13 cellular contexts compared by ENCODE assay signal in the genomic region with DNA sequence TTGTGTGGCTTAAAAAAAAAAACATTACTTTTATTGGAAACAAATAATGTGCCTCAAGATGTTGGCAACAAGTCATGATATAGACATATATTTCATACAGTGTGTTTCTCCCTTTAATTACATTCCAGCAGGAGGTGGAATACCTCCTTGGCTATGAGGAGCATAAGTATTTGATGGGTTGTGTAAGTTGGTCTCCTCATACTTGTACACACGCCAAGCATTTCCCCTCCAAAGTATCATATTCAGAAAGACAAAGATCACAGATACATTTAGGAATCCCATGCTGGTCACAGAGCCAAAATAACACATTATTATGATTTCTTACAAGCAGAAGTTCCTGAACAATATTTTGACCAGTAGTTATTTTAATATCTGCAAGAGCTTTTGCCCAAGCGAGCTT. TPM values are rescaled to one million over a fixed set of nuclear protein-coding genes. Genes with fewer than 3 reads are reported as not detected.
DNase-seq lines count a peak whose midpoint lies in the region; ATAC-seq, FAIRE-seq and TF ChIP-seq lines count a peak whose summit lies in the region.
"Had no signal": no experiment of that assay in that cellular context is flagged by ENCODE, and none has a peak within 500 bp of the region (broad histone marks: within the 10 kb centered on the region; RNA-seq: fewer than 3 reads in every experiment).

No MANE protein-coding gene starts in this region.

- intact Hi-C loops in heart right ventricle (cut with DNase I) = loop anchor here in 8 of 10 donors (1.0 to 10.0 kb wide), 17 partner anchors 18 to 303 kb away; a partner anchor contains a TSS
- intact Hi-C loops in left cardiac atrium (cut with DNase I) = loop anchor here (2.0 to 10.0 kb wide), 3 partner anchors 83 to 251 kb away; no protein-coding TSS in a partner anchor
- intact Hi-C loops in K562 (cut with micrococcal nuclease) = loop anchor here (2.0 to 10.0 kb wide), 5 partner anchors 29 to 301 kb away; a partner anchor contains a TSS
- intact Hi-C loops in upper lobe of right lung (cut with DNase I) = no loop called here

- H3K4me2 ChIP-seq in K562 (ENCODE audit: insufficient read depth, low read length) = peak overlapping the region; percentile 100

- H3K36me3 ChIP-seq in heart right ventricle (no peaks in the 10 kb centered on the region), K562 (ENCODE audit: control insufficient read depth, insufficient read depth, low read length) (peaks cover 20% of the 10 kb centered on the region), upper lobe of right lung (no peaks in the 10 kb centered on the region)
- H3K36me3 ChIP-seq: ovary had no signal

- no peaks in the 10 kb centered on the region for H4K20me1 ChIP-seq in K562 (replicated peaks; ENCODE audit: control insufficient read depth, insufficient read depth, low read length)

- H3K4me3 Mint-ChIP-seq in memory B cell = peak overlapping the region; percentile 96

- no peak for TF ChIP-seq EP300 in K562 (IDR thresholded peaks at IDR 0.05; ENCODE audit: low read length)

- CTCF ChIA-PET in K562 (lab: Yijun Ruan, JAX; ENCODE audit: low intra/inter-chr PET ratio) = no interaction called here

- no peaks in the 10 kb centered on the region for H3K9me1 ChIP-seq in K562 (ENCODE audit: control insufficient read depth, insufficient read depth, low read length)

- H3K27ac Mint-ChIP-seq in memory B cell = peak overlapping the region; percentile 99

- no peak for FAIRE-seq in K562 (lab: Jason Lieb, UNC)

- TF ChIP-seq RAD21 in K562 (CRISPR knock-in tag; conservative IDR thresholded peaks at IDR 0.05 in 1 of 2, IDR thresholded peaks at IDR 0.05 in 1 of 2) = no peak

- POLR2A ChIA-PET in K562 (lab: Yijun Ruan, JAX) = interaction anchor here (0.6 to 1.7 kb wide), 7 partner anchors 9 to 261 kb away, joined by 3 to 12 read pairs (median 3); no protein-coding TSS in a partner anchor

- WGBS in heart right ventricle, 2 donors = 88 to 90% methylated on average over 2 of the region's 2 CpGs
- WGBS in K562 (ENCODE audit: insufficient coverage, low coverage, missing lambda C conversion rate) = 73% methylated on average over 2 of the region's 2 CpGs

- no peak overlapping the region for H3K4me3 ChIP-seq in heart right ventricle
- peak overlapping the region; percentile 79 for H3K4me3 ChIP-seq in K562
- no peak overlapping the region for H3K4me3 ChIP-seq in upper lobe of right lung
- H3K4me3 ChIP-seq: body of pancreas, ovary had no signal

- ATAC-seq in heart right ventricle (no peak), left cardiac atrium (no peak), K562 (no peak), memory B cell (ENCODE audit: low read depth) (no peak), upper lobe of right lung (no peak), GM21576 (IDR thresholded peaks at IDR 0.05; ENCODE audit: unreplicated experiment) (no peak)
- ATAC-seq: body of pancreas had no signal

- in situ Hi-C loops in K562 (cut with MboI) = no loop called here

- H3K27me3 ChIP-seq in heart right ventricle (no peaks in the 10 kb centered on the region), K562 (ENCODE audit: control insufficient read depth in 2 of 2, insufficient read depth in 2 of 2, low read length in 2 of 2) (no peaks in the 10 kb centered on the region), upper lobe of right lung (no peaks in the 10 kb centered on the region)
- H3K27me3 ChIP-seq: body of pancreas, ovary had no signal

- no peak for DNase-seq in heart right ventricle
- DNase-seq in left cardiac atrium = no peak
- DNase-seq in K562 (ENCODE audit: extremely low read depth in 1 of 4, low spot score in 3 of 4) = no peak
- DNase-seq in memory B cell (ENCODE audit: low spot score in 2 of 2) = no peak
- no peak for DNase-seq in upper lobe of right lung
- no peak for DNase-seq in cerebellar cortex (ENCODE audit: low spot score)
- no peak for DNase-seq in DMS79 (lab: John Stamatoyannopoulos, UW)
- DNase-seq: activated B cell treated with CpG ODN at 0.5 μM for 24 hours, body of pancreas, H7, MV-4-11, ovary had no signal

- no peaks in the 10 kb centered on the region for H3K36me3 Mint-ChIP-seq in memory B cell

- H3K9me3 ChIP-seq in heart right ventricle (no peaks in the 10 kb centered on the region), K562 (replicated peaks; ENCODE audit: control insufficient read depth, insufficient read depth, low read depth, low read length) (0 out of 2 replicates have a peak, but pooled peaks cover 7% of the 10 kb centered on the region), upper lobe of right lung (no peaks in the 10 kb centered on the region)
- H3K9me3 ChIP-seq: body of pancreas, ovary had no signal

- BruUV-seq in K562 (replicated peaks; lab: Mats Ljungman, UMichigan) = no TSS peak

- H3K9me3 Mint-ChIP-seq in memory B cell = no peaks in the 10 kb centered on the region
- H3K9me3 Mint-ChIP-seq: activated B cell treated with CpG ODN at 0.5 μM for 24 hours had no signal

- H3K27ac ChIP-seq in heart right ventricle = peak overlapping the region in 8 of 10 donors; percentile 48 to 97 (median 92)
- H3K27ac ChIP-seq in K562 (ENCODE audit: extremely low read depth, low read depth, low read length) = peak overlapping the region; percentile 98
- peak overlapping the region; percentile 6 for H3K27ac ChIP-seq in upper lobe of right lung

- no peaks in the 10 kb centered on the region for H3K27me3 Mint-ChIP-seq in memory B cell
- H3K27me3 Mint-ChIP-seq: activated B cell treated with CpG ODN at 0.5 μM for 24 hours had no signal

- peaks cover 32% of the 10 kb centered on the region for H3K79me2 ChIP-seq in K562 (ENCODE audit: control insufficient read depth, insufficient read depth, low read length)

- H3K4me1 ChIP-seq in heart right ventricle (peaks cover 9 to 52% (median 35%) of the 10 kb centered on the region in 9 donors), K562 (replicated peaks in 1 of 2; ENCODE audit: control insufficient read depth in 2 of 2, insufficient read depth in 2 of 2, low read length in 2 of 2) (peaks cover 31 to 37% of the 10 kb centered on the region in 2 experiments), upper lobe of right lung (peaks cover 28% of the 10 kb centered on the region)

- peaks cover 17% of the 10 kb centered on the region for H3K4me1 Mint-ChIP-seq in memory B cell

- peak overlapping the region in 1 of 2 experiments; percentile 97; a peak in 2 of 4 replicates for H3K9ac ChIP-seq in K562 (ENCODE audit: insufficient read depth in 1 of 2, low read depth in 2 of 2, low read length in 2 of 2)

- TF ChIP-seq POLR2A in K562 (conservative IDR thresholded peaks at IDR 0.05) = no peak

- TF ChIP-seq CTCF in heart right ventricle (IDR thresholded peaks at IDR 0.05) (no peak), K562 (IDR thresholded peaks at IDR 0.05 in 2 of 3, conservative IDR thresholded peaks at IDR 0.05 in 1 of 3; ENCODE audit: insufficient read depth in 2 of 3, low read depth in 1 of 3, low read length in 3 of 3) (no peak), upper lobe of right lung (IDR thresholded peaks at IDR 0.05) (no peak)

- no peak overlapping the region for H2AFZ ChIP-seq in K562 (ENCODE audit: low read depth, low read length)

TF ChIP-seq in K562, 482 proteins besides CTCF, POLR2A, EP300 and RAD21:
- TF ChIP-seq ZNF699 (CRISPR knock-in tag; IDR thresholded peaks at IDR 0.05; ENCODE audit: insufficient replicate concordance) (no peak), MAZ (CRISPR knock-in tag; conservative IDR thresholded peaks at IDR 0.05 in 1 of 2, IDR thresholded peaks at IDR 0.05 in 1 of 2) (no peak), NR2C1 (IDR thresholded peaks at IDR 0.05) (no peak), NR2C1 (tag; IDR thresholded peaks at IDR 0.05) (no peak), SMARCE1 (IDR thresholded peaks at IDR 0.05) (no peak), ZNF778 (CRISPR knock-in tag; IDR thresholded peaks at IDR 0.05) (no peak), KAT7 (CRISPR knock-in tag; IDR thresholded peaks at IDR 0.05; ENCODE audit: borderline replicate concordance) (no peak), FOXJ3 (CRISPR knock-in tag; IDR thresholded peaks at IDR 0.05) (no peak), PHF21A (IDR thresholded peaks at IDR 0.05; ENCODE audit: borderline replicate concordance, low read depth) (no peak), SMARCC2 (IDR thresholded peaks at IDR 0.05; ENCODE audit: low read depth) (no peak), MEF2A (IDR thresholded peaks at IDR 0.05; ENCODE audit: control insufficient read depth, low read depth, low read length) (no peak)

RNA-seq across cellular contexts. Expression of a gene that starts 57.8 kb away (rescaled TPM):
- 10 to 100 TPM; 50.0 to 94.2 (median 60.5) TPM for total RNA-seq in heart right ventricle
- polyA plus RNA-seq in heart right ventricle = 100 to 1,000 TPM in 1 of 2 donors, 10 to 100 TPM in 1; 42.5 to 125 TPM
- 100 to 1,000 TPM in 1 of 2 donors, 10 to 100 TPM in 1; 69.3 to 119 TPM for total RNA-seq in left cardiac atrium
- 209 and 630 TPM in 2 replicates for total RNA-seq in K562 (2011; cell fraction: chromatin; rRNA removed; ENCODE audit: low replicate concordance)
- 107 and 151 TPM in 2 replicates for total RNA-seq in K562 (2011; cell fraction: nucleolus; rRNA removed)
- total RNA-seq in K562 (2011; cell fraction: nucleoplasm; rRNA removed) = 261 and 301 TPM in 2 replicates
- 51.1 and 51.8 TPM in 2 replicates for total RNA-seq in K562 (2014; rRNA removed)
- total RNA-seq in K562 (2014; rRNA removed; fragmentation: Illumina TruSeq; extraction: Trizol) = 91.0 and 106 TPM in 2 replicates
- 68.1 and 75.0 TPM in 2 replicates for total RNA-seq in K562 (2015; rRNA removed; fragmentation: Illumina TruSeq; extraction: Trizol)
- 91.7 and 100 TPM in 2 replicates for total RNA-seq in K562 (2021)
- polyA plus RNA-seq in K562 (2011; rRNA removed) = 164 and 229 TPM in 2 replicates
- 131 and 284 TPM in 2 replicates for polyA plus RNA-seq in K562 (2011; cell fraction: cytosol; rRNA removed)
- polyA plus RNA-seq in K562 (2011; cell fraction: nucleus; rRNA removed) = 372 and 557 TPM in 2 replicates
- polyA plus RNA-seq in K562 (2012) = 64.3 and 80.1 TPM in 2 replicates
- polyA plus RNA-seq in K562 (2014; fragmentation: Illumina TruSeq; extraction: Trizol) = 81.1 and 94.7 TPM in 2 replicates
- polyA plus RNA-seq in K562 (2014; fragmentation: Nextera tagmentation; extraction: Ambion mirVana) = 10 to 100 TPM; 22.8 to 29.8 TPM
- polyA plus RNA-seq in K562 (2014; rRNA removed) = 118 and 163 TPM in 2 replicates
- polyA minus RNA-seq in K562 (2011; rRNA and poly(A)+ RNA removed) = 83.8 and 95.9 TPM in 2 replicates
- 38.2 and 47.6 TPM in 2 replicates for polyA minus RNA-seq in K562 (2011; cell fraction: cytosol; rRNA and poly(A)+ RNA removed)
- 92.9 and 111 TPM in 2 replicates for polyA minus RNA-seq in K562 (2011; cell fraction: nucleus; rRNA and poly(A)+ RNA removed)
- 360 TPM for total RNA-seq in upper lobe of right lung

Comparison
In these comparisons a context has a peak if more than half of its experiments do, and no peak if none do; other contexts are left out.
1. H3K27ac ChIP-seq: peak in every context shown above with its lines; median percentile 98 in K562; 92 in heart right ventricle; 6 in upper lobe of right lung.